In the genomic region with DNA sequence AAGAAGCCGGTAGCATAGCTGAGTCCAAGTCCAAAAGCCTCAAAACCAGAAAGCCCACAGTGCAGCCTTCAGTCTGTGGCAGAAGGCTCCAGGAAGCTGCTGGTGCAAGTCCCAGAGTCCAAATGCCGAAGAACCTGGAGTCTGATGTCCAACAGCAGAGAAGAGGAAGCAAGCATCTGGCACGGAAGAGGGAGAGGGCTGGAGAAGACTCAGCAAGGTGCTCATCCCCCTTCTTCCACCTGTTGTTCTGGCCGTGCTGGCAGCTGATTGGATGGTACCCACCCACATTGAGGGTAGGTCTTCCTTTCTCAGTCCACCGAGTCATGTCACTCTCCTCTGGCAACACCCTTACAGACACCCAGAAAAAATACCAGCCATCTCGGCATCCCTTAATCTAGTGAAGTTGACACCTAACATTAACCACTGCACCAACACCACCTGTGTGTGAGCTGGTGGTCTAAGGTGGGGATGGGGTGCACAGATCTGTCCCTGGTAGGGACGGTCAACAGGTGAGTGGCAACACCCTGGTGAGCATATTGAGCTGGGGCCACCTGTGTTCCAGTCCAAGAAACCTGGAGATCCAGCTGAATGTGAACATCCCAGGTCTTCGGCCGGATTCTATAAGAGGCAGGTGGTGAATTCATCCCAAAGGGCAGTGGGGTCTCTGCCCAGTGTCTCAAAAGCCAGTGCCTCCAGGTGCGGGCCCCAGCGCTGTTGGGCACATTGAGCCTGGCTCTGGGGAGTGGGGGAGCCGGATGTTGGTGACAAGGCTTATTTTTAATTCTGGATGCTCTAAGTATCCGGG, we compare ENCODE assay signal across 16 cellular contexts.
"Had no signal": no experiment of that assay in that cellular context is flagged by ENCODE, and none has a peak within 500 bp of the region (broad histone marks: within the 10 kb centered on the region; RNA-seq: fewer than 3 reads in every experiment).

No MANE protein-coding gene starts in this region.

- ATAC-seq: activated CD4-positive, CD25-positive, alpha-beta regulatory T cell treated with anti-CD3 and anti-CD28 coated beads, Interleukin-2, amount 50 U/mL, for 24 hours; body of pancreas; foreskin keratinocyte; left cardiac atrium had no signal

- H3K9me3 ChIP-seq: body of pancreas, sigmoid colon had no signal

- H3K4me3 Mint-ChIP-seq: activated naive CD4-positive, alpha-beta T cell treated with anti-CD3 and anti-CD28 coated beads, Interleukin-2, amount 50 U/mL, for 24 hours; central memory CD8-positive, alpha-beta T cell; mesothelial cell of epicardium had no signal

- DNase-seq: activated CD4-positive, alpha-beta T cell treated with anti-CD3 and anti-CD28 coated beads, Interleukin-2, amount 50 U/mL, for 4 hours; amygdala; body of pancreas; effector CD4-positive, alpha-beta T cell; foreskin keratinocyte; left cardiac atrium; sigmoid colon; stimulated activated CD4-positive, alpha-beta T cell treated with anti-CD3 and anti-CD28 coated beads, Interleukin-1b, Interleukin-23, amount 100 ng/mL, for 48 hours had no signal

- H3K27me3 ChIP-seq: body of pancreas, foreskin keratinocyte, sigmoid colon had no signal

- H3K4me1 Mint-ChIP-seq: activated naive CD4-positive, alpha-beta T cell treated with anti-CD3 and anti-CD28 coated beads, Interleukin-2, amount 50 U/mL, for 24 hours had no signal

- H3K9me3 Mint-ChIP-seq: activated naive CD4-positive, alpha-beta T cell treated with anti-CD3 and anti-CD28 coated beads, Interleukin-2, amount 50 U/mL, for 24 hours; activated T-helper 2 cell treated with anti-CD3 and anti-CD28 coated beads, Interferon-gamma antibody, Interleukin-2, Interleukin-4, amounts not matched to agents 10 μg/mL and 5 μg/mL and 100 μg/mL, durations not matched to agents 14 hours and 24 hours and 36 hours; central memory CD8-positive, alpha-beta T cell; mesothelial cell of epicardium had no signal

- H3K4me1 ChIP-seq: body of pancreas, foreskin keratinocyte, parathyroid adenoma, sigmoid colon had no signal

- H3K4me3 ChIP-seq: body of pancreas, coronary artery, lung, sigmoid colon had no signal

- H3K27ac Mint-ChIP-seq: activated naive CD4-positive, alpha-beta T cell treated with anti-CD3 and anti-CD28 coated beads, Interleukin-2, amount 50 U/mL, for 24 hours; activated T-helper 2 cell treated with anti-CD3 and anti-CD28 coated beads, Interferon-gamma antibody, Interleukin-2, Interleukin-4, amounts not matched to agents 10 μg/mL and 5 μg/mL and 100 μg/mL, durations not matched to agents 14 hours and 24 hours and 36 hours; mesothelial cell of epicardium had no signal

- H3K27ac ChIP-seq: body of pancreas, coronary artery, foreskin keratinocyte, parathyroid adenoma, sigmoid colon had no signal

- H3K27me3 Mint-ChIP-seq: activated naive CD4-positive, alpha-beta T cell treated with anti-CD3 and anti-CD28 coated beads, Interleukin-2, amount 50 U/mL, for 24 hours; central memory CD8-positive, alpha-beta T cell had no signal
